1 cellular context compared by ENCODE assay signal in genomic region chr11:34623463-34623862, GRCh38.
TF ChIP-seq lines count a peak whose summit lies in the region.

No MANE protein-coding gene starts in this region.

TF ChIP-seq in GM12878, 131 proteins besides CTCF, POLR2A, EP300 and RAD21:
- TF ChIP-seq RUNX3 (IDR thresholded peaks at IDR 0.05; ENCODE audit: low read length) (peak; percentile 27; the same call in 1 of the 2 replicates), KLF5 (IDR thresholded peaks at IDR 0.05; ENCODE audit: partially characterized antibody) (no peak), JUNB (IDR thresholded peaks at IDR 0.05) (peak; percentile 49; the same call in 1 of the 2 replicates), NR2F1 (conservative IDR thresholded peaks at IDR 0.05) (peak; percentile 46; the same call in 1 of the 2 replicates), NFIC (IDR thresholded peaks at IDR 0.05; ENCODE audit: low read depth, low read length) (peak; percentile 36; the same call in 1 of the 2 replicates), ATF2 (IDR thresholded peaks at IDR 0.05; ENCODE audit: low read length) (peak; percentile 49; the same call in 1 of the 2 replicates), BHLHE40 (IDR thresholded peaks at IDR 0.05; ENCODE audit: borderline replicate concordance in 1 of 2, low read depth in 2 of 2, low read length in 1 of 2) (peak in 1 of 2 experiments; percentile 65; a peak in 2 of 4 replicates), ETV6 (conservative IDR thresholded peaks at IDR 0.05 in 1 of 2, IDR thresholded peaks at IDR 0.05 in 1 of 2; ENCODE audit: borderline replicate concordance in 1 of 2, low read depth in 1 of 2) (peak in 1 of 2 experiments; percentile 54; a peak in 1 of 4 replicates), NFYA (IDR thresholded peaks at IDR 0.05; ENCODE audit: borderline replicate concordance, low read depth, low read length) (no peak), IKZF2 (IDR thresholded peaks at IDR 0.05) (peak in 1 of 2 experiments; percentile 30; a peak in 1 of 4 replicates), EED (IDR thresholded peaks at IDR 0.05; ENCODE audit: low read depth) (0 out of 2 replicates have a peak, but pooled peaks have one; percentile 27), NR2C1 (IDR thresholded peaks at IDR 0.05) (no peak)
